3 cellular contexts compared by ENCODE assay signal in the genomic region with DNA sequence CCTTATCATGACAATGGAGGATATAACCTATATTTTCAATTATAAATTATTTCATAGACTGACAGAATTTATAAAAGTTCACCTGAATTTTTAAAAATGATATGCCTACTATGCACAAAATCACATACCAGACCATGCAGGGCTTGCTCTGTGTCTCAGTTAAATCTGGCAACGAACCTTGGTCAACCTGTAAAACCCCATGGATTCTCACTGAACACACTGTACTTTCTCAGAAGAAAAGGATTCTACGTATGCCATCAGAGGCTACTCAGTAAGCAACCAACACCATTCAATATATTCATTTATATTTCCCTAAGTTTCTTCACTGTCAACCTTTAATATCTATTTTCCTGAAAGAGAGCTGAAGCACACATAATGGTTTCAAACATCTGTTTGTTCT.
"Had no signal": no experiment of that assay in that cellular context is flagged by ENCODE, and none has a peak within 500 bp of the region (broad histone marks: within the 10 kb centered on the region; RNA-seq: fewer than 3 reads in every experiment).

No MANE protein-coding gene starts in this region.

- H3K4me3 ChIP-seq: GM12878 had no signal

- DNase-seq: GDM1, GF-D8 had no signal
